Comparison of ENCODE assay signal across 8 cellular contexts in the genomic region with DNA sequence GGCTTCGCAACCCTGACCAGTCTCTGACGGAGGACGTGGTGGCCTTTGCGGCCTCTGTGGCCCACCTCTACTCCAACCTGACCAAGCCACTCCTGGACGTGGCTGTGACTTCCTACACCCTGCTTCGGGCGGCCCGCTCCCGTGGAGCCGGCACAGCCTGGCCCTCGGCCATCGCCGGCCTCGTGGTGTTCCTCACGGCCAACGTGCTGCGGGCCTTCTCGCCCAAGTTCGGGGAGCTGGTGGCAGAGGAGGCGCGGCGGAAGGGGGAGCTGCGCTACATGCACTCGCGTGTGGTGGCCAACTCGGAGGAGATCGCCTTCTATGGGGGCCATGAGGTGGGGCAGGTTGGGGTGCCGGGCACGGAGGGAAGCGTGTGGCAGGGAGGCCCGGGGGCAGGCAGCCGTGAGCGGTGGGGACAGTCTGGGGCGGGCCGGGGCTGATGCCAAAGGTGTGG. TPM values are rescaled to one million over a fixed set of nuclear protein-coding genes. Genes with fewer than 3 reads are reported as not detected.
A peak's percentile ranks its signal among the peaks of the same experiment; 100 is the strongest.
DNase-seq lines count a peak whose midpoint lies in the region; ATAC-seq lines count a peak whose summit lies in the region.
"Had no signal": no experiment of that assay in that cellular context is flagged by ENCODE, and none has a peak within 500 bp of the region (broad histone marks: within the 10 kb centered on the region; RNA-seq: fewer than 3 reads in every experiment).

No MANE protein-coding gene starts in this region.

- no peaks in the 10 kb centered on the region for H3K27me3 ChIP-seq in layer of hippocampus (ENCODE audit: control insufficient read depth, insufficient read depth, low read length)

- POLR2A ChIA-PET in activated CD8-positive, alpha-beta T cell treated with anti-CD3 and anti-CD28 coated beads, Interleukin-2, amount 10 ng/mL, durations not matched to agents 7 days and 5 days (lab: Charles Lee): no interaction called here

- H3K27me3 Mint-ChIP-seq in IgD-negative memory B cell: peaks cover 2% of the 10 kb centered on the region
- H3K27me3 Mint-ChIP-seq in activated CD8-positive, alpha-beta T cell treated with anti-CD3 and anti-CD28 coated beads, Interleukin-2, amount 10 ng/mL, durations not matched to agents 7 days and 5 days (ENCODE audit: low read depth): no peaks in the 10 kb centered on the region
- no peaks in the 10 kb centered on the region for H3K27me3 Mint-ChIP-seq in stimulated activated naive CD8-positive, alpha-beta T cell treated with anti-CD3 and anti-CD28 coated beads, Interleukin-15, amount 100 ng/mL, for 72 hours

- ATAC-seq in activated CD8-positive, alpha-beta T cell treated with anti-CD3 and anti-CD28 coated beads, Interleukin-2, amount 10 ng/mL, durations not matched to agents 7 days and 5 days: no peak
- no peak for ATAC-seq in stimulated activated naive CD8-positive, alpha-beta T cell treated with anti-CD3 and anti-CD28 coated beads, Interleukin-15, amount 100 ng/mL, for 72 hours
- no peak for ATAC-seq in GM21515 (IDR thresholded peaks at IDR 0.05; ENCODE audit: unreplicated experiment)

- no peak for DNase-seq in activated CD8-positive, alpha-beta T cell treated with anti-CD3 and anti-CD28 coated beads, Interleukin-2, amount 10 ng/mL, durations not matched to agents 7 days and 5 days
- DNase-seq in stimulated activated naive CD8-positive, alpha-beta T cell treated with anti-CD3 and anti-CD28 coated beads, Interleukin-15, amount 100 ng/mL, for 72 hours: peak in 1 of 2 donors; percentile 12
- no peak for DNase-seq in pons (ENCODE audit: low spot score)
- no peak for DNase-seq in UCSD-AML1 (lab: John Stamatoyannopoulos, UW; ENCODE audit: unreplicated experiment)
- DNase-seq: cortex of kidney had no signal

- CTCF ChIA-PET in activated CD8-positive, alpha-beta T cell treated with anti-CD3 and anti-CD28 coated beads, Interleukin-2, amount 10 ng/mL, durations not matched to agents 7 days and 5 days (lab: Charles Lee): interaction anchor here (1.0 to 1.2 kb wide), 2 partner anchors 9 to 38 kb away, joined by 3 to 5 read pairs; no protein-coding TSS in a partner anchor

- H3K4me1 Mint-ChIP-seq in IgD-negative memory B cell: peaks cover 4 to 19% (median 16%) of the 10 kb centered on the region in 3 donors
- peaks cover 31% of the 10 kb centered on the region for H3K4me1 Mint-ChIP-seq in activated CD8-positive, alpha-beta T cell treated with anti-CD3 and anti-CD28 coated beads, Interleukin-2, amount 10 ng/mL, durations not matched to agents 7 days and 5 days (ENCODE audit: low read depth)
- H3K4me1 Mint-ChIP-seq in stimulated activated naive CD8-positive, alpha-beta T cell treated with anti-CD3 and anti-CD28 coated beads, Interleukin-15, amount 100 ng/mL, for 72 hours: peaks cover 40% of the 10 kb centered on the region

- H3K9me3 Mint-ChIP-seq in IgD-negative memory B cell: no peaks in the 10 kb centered on the region
- no peaks in the 10 kb centered on the region for H3K9me3 Mint-ChIP-seq in activated CD8-positive, alpha-beta T cell treated with anti-CD3 and anti-CD28 coated beads, Interleukin-2, amount 10 ng/mL, durations not matched to agents 7 days and 5 days (ENCODE audit: insufficient read depth)
- no peaks in the 10 kb centered on the region for H3K9me3 Mint-ChIP-seq in stimulated activated naive CD8-positive, alpha-beta T cell treated with anti-CD3 and anti-CD28 coated beads, Interleukin-15, amount 100 ng/mL, for 72 hours

- no peaks in the 10 kb centered on the region for H3K36me3 Mint-ChIP-seq in IgD-negative memory B cell
- peaks cover 23% of the 10 kb centered on the region for H3K36me3 Mint-ChIP-seq in activated CD8-positive, alpha-beta T cell treated with anti-CD3 and anti-CD28 coated beads, Interleukin-2, amount 10 ng/mL, durations not matched to agents 7 days and 5 days (ENCODE audit: low read depth)

- H3K27ac Mint-ChIP-seq in IgD-negative memory B cell: peak overlapping the region in 1 of 3 donors; percentile 86
- peak overlapping the region; percentile 83 for H3K27ac Mint-ChIP-seq in activated CD8-positive, alpha-beta T cell treated with anti-CD3 and anti-CD28 coated beads, Interleukin-2, amount 10 ng/mL, durations not matched to agents 7 days and 5 days
- H3K27ac Mint-ChIP-seq in stimulated activated naive CD8-positive, alpha-beta T cell treated with anti-CD3 and anti-CD28 coated beads, Interleukin-15, amount 100 ng/mL, for 72 hours: peak overlapping the region in 1 of 2 donors; percentile 80

- peak overlapping the region; percentile 81 for H3K27ac ChIP-seq in layer of hippocampus (ENCODE audit: low read depth, low read length)

- peak overlapping the region in 3 of 4 donors; percentile 75 to 86 (median 78) for H3K4me3 Mint-ChIP-seq in IgD-negative memory B cell
- H3K4me3 Mint-ChIP-seq in activated CD8-positive, alpha-beta T cell treated with anti-CD3 and anti-CD28 coated beads, Interleukin-2, amount 10 ng/mL, durations not matched to agents 7 days and 5 days: peak overlapping the region; percentile 66
- H3K4me3 Mint-ChIP-seq in stimulated activated naive CD8-positive, alpha-beta T cell treated with anti-CD3 and anti-CD28 coated beads, Interleukin-15, amount 100 ng/mL, for 72 hours: peak overlapping the region; percentile 58 to 80

RNA-seq across cellular contexts. Expression of a gene that starts 1.2 kb away (rescaled TPM):
- polyA plus RNA-seq in IgD-negative memory B cell: 3.6 TPM
- 10 to 100 TPM; 14.6 to 15.9 TPM for total RNA-seq in activated CD8-positive, alpha-beta T cell treated with anti-CD3 and anti-CD28 coated beads, Interleukin-2, amount 10 ng/mL, durations not matched to agents 7 days and 5 days

RNA-seq across cellular contexts. Expression of a gene that starts 1.7 kb away (rescaled TPM):
- polyA plus RNA-seq in IgD-negative memory B cell: 254 TPM
- 100 to 1,000 TPM; 155 to 158 TPM for total RNA-seq in activated CD8-positive, alpha-beta T cell treated with anti-CD3 and anti-CD28 coated beads, Interleukin-2, amount 10 ng/mL, durations not matched to agents 7 days and 5 days

RNA-seq across cellular contexts. Expression of a gene that starts 38.1 kb away (rescaled TPM):
- 0.08 TPM for polyA plus RNA-seq in IgD-negative memory B cell
- total RNA-seq in activated CD8-positive, alpha-beta T cell treated with anti-CD3 and anti-CD28 coated beads, Interleukin-2, amount 10 ng/mL, durations not matched to agents 7 days and 5 days: 1 to 10 TPM in 1 of 2 experiments, under 1 TPM in 1; 0.82 to 1.3 TPM

RNA-seq across cellular contexts. Expression of a gene that starts 38.2 kb away (rescaled TPM):
- not detected for polyA plus RNA-seq in IgD-negative memory B cell
- total RNA-seq in activated CD8-positive, alpha-beta T cell treated with anti-CD3 and anti-CD28 coated beads, Interleukin-2, amount 10 ng/mL, durations not matched to agents 7 days and 5 days: 1 to 10 TPM in 1 of 2 experiments, under 1 TPM in 1; 0.83 to 1.4 TPM

RNA-seq across cellular contexts. Expression of a gene that starts 52.2 kb away (rescaled TPM):
- not detected for polyA plus RNA-seq in IgD-negative memory B cell
- under 1 TPM; 0.16 to 0.58 TPM for total RNA-seq in activated CD8-positive, alpha-beta T cell treated with anti-CD3 and anti-CD28 coated beads, Interleukin-2, amount 10 ng/mL, durations not matched to agents 7 days and 5 days
